6 cellular contexts compared by ENCODE assay signal in the genomic region with DNA sequence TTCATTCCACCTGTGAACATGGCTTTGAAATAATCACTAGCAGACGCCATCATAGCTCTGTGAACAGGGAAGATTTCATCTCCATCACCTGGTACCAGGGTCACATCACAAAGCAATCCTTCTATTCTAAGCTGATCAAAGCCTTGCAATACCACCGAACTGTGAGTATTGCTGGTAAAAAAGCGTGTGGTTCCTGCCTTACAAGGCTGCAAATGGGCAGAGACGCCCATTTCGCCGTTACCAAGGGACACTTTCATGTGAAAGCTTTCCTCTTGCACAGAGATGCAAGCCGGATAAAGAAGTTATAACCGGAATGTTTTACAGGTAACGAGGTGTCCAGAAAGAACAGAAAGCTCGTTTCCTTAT. TPM values are rescaled to one million over a fixed set of nuclear protein-coding genes. Genes with fewer than 3 reads are reported as not detected.
A peak's percentile ranks its signal among the peaks of the same experiment; 100 is the strongest.
DNase-seq lines count a peak whose midpoint lies in the region; ATAC-seq, FAIRE-seq and TF ChIP-seq lines count a peak whose summit lies in the region.

No MANE protein-coding gene starts in this region.

- peaks cover 15 to 44% (median 27%) of the 10 kb centered on the region in 3 donors for H3K4me1 ChIP-seq in pancreas

- TF ChIP-seq CTCF in choroid plexus epithelial cell (conservative IDR thresholded peaks at IDR 0.05; ENCODE audit: low read depth, low read length) (no peak), pancreas (IDR thresholded peaks at IDR 0.05) (no peak)

- FAIRE-seq in pancreas (lab: Jason Lieb, UNC) (no peak), GM19239 (lab: Jason Lieb, UNC) (no peak)

- intact Hi-C loops in pancreas (cut with DNase I): no loop called here

- peak; percentile 39 for DNase-seq in choroid plexus epithelial cell (ENCODE audit: low read depth)
- peak in 1 of 6 donors; percentile 10 for DNase-seq in pancreas
- DNase-seq in GM19239 (ENCODE audit: insufficient read length, low spot score): no peak

- no peaks in the 10 kb centered on the region for H3K27me3 ChIP-seq in pancreas

- ATAC-seq in GM18511 (IDR thresholded peaks at IDR 0.05; ENCODE audit: unreplicated experiment): peak; percentile 19
- ATAC-seq in HG03354 (IDR thresholded peaks at IDR 0.05; ENCODE audit: poor library complexity, severe bottlenecking, unreplicated experiment): peak; percentile 27
- ATAC-seq in pancreas: peak; percentile 12 to 28 (median 18)
- ATAC-seq in HG02623 (IDR thresholded peaks at IDR 0.05; ENCODE audit: unreplicated experiment): no peak

- 0 to 1% methylated on average over 10 of the region's 10 CpGs for WGBS in pancreas, 2 donors

- H3K4me3 ChIP-seq in choroid plexus epithelial cell (ENCODE audit: low read depth, low read length): peak overlapping the region; percentile 84
- H3K4me3 ChIP-seq in pancreas: peak overlapping the region; percentile 71 to 89 (median 81)

- no peaks in the 10 kb centered on the region for H3K36me3 ChIP-seq in pancreas

- no peaks in the 10 kb centered on the region for H3K9me3 ChIP-seq in pancreas

- peak overlapping the region; percentile 66 to 96 (median 92) for H3K27ac ChIP-seq in pancreas

RNA-seq across cellular contexts. Expression of gene KLHL9, which starts 0.6 kb away (rescaled TPM):
- total RNA-seq in pancreas: 10 to 100 TPM in 2 of 6 donors, 1 to 10 TPM in 4; 5.4 to 14.8 (median 7.3) TPM
- 1 to 10 TPM; 3.2 to 7.8 TPM for polyA plus RNA-seq in pancreas

RNA-seq across cellular contexts. Expression of gene IFNA6, which starts 16.1 kb away (rescaled TPM):
- total RNA-seq in pancreas: not detected
- not detected for polyA plus RNA-seq in pancreas

RNA-seq across cellular contexts. Expression of gene IFNA5, which starts 29.5 kb away (rescaled TPM):
- not detected for total RNA-seq in pancreas
- polyA plus RNA-seq in pancreas: not detected

RNA-seq across cellular contexts. Expression of gene IFNA13, which starts 33.3 kb away (rescaled TPM):
- total RNA-seq in pancreas: not detected
- under 1 TPM in 1 of 2 donors, not detected in 1; 0.07 TPM for polyA plus RNA-seq in pancreas

RNA-seq across cellular contexts. Expression of gene IFNA2, which starts 50.6 kb away (rescaled TPM):
- total RNA-seq in pancreas: not detected
- polyA plus RNA-seq in pancreas: not detected
